Comparison of ENCODE assay signal across 1 cellular context in the genomic region with DNA sequence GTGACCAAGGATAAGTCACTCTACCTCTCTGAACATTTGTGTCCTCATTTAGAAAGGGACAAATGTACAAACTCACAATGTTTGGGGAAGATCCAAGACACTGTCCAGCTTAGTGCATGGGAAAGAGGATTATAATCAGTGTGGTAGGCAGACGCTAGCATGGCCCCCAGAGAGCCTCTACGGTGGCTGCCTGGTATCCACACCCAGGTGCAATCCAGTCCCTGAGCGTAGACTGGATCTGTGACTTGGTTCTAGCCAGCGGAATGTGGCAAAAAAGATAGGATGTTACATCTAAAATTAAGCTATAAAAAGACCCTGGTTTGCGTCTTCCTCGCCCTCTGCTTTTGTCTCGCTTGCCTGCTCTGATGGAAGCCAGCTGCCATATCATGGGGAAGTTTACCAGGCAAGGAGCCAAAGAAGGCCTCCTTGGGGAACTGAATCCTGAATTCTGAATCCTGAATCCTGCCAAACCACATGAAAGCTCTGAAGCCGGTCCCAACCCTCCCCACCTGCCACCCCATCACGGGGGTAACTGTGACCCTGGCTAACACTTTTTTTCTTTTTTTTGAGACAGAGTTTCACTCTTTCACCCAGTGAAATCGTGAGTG.
TF ChIP-seq lines count a peak whose summit lies in the region.

No MANE protein-coding gene starts in this region.

TF ChIP-seq in H1, 55 proteins besides CTCF, POLR2A, EP300 and RAD21:
- TF ChIP-seq, protein P1, sequence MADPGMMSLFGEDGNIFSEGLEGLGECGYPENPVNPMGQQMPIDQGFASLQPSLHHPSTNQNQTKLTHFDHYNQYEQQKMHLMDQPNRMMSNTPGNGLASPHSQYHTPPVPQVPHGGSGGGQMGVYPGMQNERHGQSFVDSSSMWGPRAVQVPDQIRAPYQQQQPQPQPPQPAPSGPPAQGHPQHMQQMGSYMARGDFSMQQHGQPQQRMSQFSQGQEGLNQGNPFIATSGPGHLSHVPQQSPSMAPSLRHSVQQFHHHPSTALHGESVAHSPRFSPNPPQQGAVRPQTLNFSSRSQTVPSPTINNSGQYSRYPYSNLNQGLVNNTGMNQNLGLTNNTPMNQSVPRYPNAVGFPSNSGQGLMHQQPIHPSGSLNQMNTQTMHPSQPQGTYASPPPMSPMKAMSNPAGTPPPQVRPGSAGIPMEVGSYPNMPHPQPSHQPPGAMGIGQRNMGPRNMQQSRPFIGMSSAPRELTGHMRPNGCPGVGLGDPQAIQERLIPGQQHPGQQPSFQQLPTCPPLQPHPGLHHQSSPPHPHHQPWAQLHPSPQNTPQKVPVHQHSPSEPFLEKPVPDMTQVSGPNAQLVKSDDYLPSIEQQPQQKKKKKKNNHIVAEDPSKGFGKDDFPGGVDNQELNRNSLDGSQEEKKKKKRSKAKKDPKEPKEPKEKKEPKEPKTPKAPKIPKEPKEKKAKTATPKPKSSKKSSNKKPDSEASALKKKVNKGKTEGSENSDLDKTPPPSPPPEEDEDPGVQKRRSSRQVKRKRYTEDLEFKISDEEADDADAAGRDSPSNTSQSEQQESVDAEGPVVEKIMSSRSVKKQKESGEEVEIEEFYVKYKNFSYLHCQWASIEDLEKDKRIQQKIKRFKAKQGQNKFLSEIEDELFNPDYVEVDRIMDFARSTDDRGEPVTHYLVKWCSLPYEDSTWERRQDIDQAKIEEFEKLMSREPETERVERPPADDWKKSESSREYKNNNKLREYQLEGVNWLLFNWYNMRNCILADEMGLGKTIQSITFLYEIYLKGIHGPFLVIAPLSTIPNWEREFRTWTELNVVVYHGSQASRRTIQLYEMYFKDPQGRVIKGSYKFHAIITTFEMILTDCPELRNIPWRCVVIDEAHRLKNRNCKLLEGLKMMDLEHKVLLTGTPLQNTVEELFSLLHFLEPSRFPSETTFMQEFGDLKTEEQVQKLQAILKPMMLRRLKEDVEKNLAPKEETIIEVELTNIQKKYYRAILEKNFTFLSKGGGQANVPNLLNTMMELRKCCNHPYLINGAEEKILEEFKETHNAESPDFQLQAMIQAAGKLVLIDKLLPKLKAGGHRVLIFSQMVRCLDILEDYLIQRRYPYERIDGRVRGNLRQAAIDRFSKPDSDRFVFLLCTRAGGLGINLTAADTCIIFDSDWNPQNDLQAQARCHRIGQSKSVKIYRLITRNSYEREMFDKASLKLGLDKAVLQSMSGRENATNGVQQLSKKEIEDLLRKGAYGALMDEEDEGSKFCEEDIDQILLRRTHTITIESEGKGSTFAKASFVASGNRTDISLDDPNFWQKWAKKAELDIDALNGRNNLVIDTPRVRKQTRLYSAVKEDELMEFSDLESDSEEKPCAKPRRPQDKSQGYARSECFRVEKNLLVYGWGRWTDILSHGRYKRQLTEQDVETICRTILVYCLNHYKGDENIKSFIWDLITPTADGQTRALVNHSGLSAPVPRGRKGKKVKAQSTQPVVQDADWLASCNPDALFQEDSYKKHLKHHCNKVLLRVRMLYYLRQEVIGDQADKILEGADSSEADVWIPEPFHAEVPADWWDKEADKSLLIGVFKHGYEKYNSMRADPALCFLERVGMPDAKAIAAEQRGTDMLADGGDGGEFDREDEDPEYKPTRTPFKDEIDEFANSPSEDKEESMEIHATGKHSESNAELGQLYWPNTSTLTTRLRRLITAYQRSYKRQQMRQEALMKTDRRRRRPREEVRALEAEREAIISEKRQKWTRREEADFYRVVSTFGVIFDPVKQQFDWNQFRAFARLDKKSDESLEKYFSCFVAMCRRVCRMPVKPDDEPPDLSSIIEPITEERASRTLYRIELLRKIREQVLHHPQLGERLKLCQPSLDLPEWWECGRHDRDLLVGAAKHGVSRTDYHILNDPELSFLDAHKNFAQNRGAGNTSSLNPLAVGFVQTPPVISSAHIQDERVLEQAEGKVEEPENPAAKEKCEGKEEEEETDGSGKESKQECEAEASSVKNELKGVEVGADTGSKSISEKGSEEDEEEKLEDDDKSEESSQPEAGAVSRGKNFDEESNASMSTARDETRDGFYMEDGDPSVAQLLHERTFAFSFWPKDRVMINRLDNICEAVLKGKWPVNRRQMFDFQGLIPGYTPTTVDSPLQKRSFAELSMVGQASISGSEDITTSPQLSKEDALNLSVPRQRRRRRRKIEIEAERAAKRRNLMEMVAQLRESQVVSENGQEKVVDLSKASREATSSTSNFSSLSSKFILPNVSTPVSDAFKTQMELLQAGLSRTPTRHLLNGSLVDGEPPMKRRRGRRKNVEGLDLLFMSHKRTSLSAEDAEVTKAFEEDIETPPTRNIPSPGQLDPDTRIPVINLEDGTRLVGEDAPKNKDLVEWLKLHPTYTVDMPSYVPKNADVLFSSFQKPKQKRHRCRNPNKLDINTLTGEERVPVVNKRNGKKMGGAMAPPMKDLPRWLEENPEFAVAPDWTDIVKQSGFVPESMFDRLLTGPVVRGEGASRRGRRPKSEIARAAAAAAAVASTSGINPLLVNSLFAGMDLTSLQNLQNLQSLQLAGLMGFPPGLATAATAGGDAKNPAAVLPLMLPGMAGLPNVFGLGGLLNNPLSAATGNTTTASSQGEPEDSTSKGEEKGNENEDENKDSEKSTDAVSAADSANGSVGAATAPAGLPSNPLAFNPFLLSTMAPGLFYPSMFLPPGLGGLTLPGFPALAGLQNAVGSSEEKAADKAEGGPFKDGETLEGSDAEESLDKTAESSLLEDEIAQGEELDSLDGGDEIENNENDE (IDR thresholded peaks at IDR 0.05; ENCODE audit: insufficient replicate concordance, low read length) = no peak
- TF ChIP-seq RNF2 (IDR thresholded peaks at IDR 0.05; ENCODE audit: borderline replicate concordance, low read depth, low read length, missing control alignments, poor library complexity, severe bottlenecking) = no peak
